19 cellular contexts compared by ENCODE assay signal in the genomic region with DNA sequence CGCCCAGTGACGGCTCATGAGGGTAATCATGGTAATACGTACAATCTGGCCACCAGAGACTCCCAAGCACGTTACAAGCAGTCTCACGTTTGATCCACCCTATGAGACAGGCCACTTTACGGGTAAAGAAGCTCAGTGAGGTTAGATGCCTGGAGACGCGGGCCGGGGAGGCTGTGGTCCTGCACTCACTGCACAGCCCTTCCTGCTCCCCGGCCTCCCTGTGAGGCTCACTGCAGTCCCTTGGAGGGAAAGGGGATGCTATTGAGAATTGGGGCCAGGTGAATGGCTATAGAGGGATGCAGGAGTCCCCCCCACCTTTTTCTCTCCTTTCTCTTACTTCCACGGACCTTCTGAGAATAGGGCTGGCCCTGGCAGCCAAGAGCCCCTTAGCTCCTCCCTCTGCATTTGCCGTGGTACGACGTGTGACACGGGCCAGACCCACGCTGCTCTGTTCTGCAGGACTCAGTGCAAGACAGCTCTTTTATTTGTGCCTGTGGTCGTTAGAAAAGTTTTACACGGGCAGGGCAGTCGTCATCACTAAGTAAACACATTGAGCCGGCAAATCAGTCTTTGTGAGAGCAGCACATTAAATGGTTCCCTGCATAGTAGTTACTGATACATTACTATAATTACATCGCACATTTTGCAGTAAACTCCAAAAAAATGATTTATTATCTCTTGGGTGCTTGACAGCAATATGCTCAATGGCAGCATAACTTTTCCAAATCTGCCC. TPM values are rescaled to one million over a fixed set of nuclear protein-coding genes. Genes with fewer than 3 reads are reported as not detected.
DNase-seq lines count a peak whose midpoint lies in the region; ATAC-seq and TF ChIP-seq lines count a peak whose summit lies in the region.
"Had no signal": no experiment of that assay in that cellular context is flagged by ENCODE, and none has a peak within 500 bp of the region (broad histone marks: within the 10 kb centered on the region; RNA-seq: fewer than 3 reads in every experiment).

No MANE protein-coding gene starts in this region.

- no peak for TF ChIP-seq EP300 in transverse colon (IDR thresholded peaks at IDR 0.05; ENCODE audit: low read depth)

- H3K4me3 ChIP-seq in transverse colon = no peak overlapping the region

- 49 to 75% methylated on average over 12 to 21 of the region's 21 CpGs for WGBS in transverse colon (ENCODE audit: low coverage in 1 of 2), 2 donors

- in situ Hi-C loops in transverse colon (cut with MboI; ENCODE audit: low pct_ligation_motif_present in 1 of 4, low pct_unique_long_range_greater_than_20kb in 1 of 4, low sequenced_read_pairs in 3 of 4) = loop anchor here in 3 of 4 donors (25.0 kb wide), 1 partner anchor 1314 kb away; no protein-coding TSS in a partner anchor

- peaks cover 0 to 7% (median 0%) of the 10 kb centered on the region in 4 donors for H3K4me1 ChIP-seq in transverse colon

- peaks cover 11% of the 10 kb centered on the region for H3K27me3 ChIP-seq in transverse colon

- intact Hi-C loops in left ventricle myocardium superior (cut with micrococcal nuclease) (no loop called here), cardiac septum (cut with DNase I) (no loop called here), left colon (cut with DNase I, micrococcal nuclease) (no loop called here), transverse colon (cut with DNase I; ENCODE audit: low total_unique reads) (no loop called here)

- H3K36me3 ChIP-seq in transverse colon = no peaks in the 10 kb centered on the region

- ATAC-seq in left ventricle myocardium superior = peak; percentile 30
- peak; percentile 18 for ATAC-seq in left colon
- ATAC-seq: activated naive CD8-positive, alpha-beta T cell treated with anti-CD3 and anti-CD28 coated beads, Interleukin-2, amount 50 U/mL, for 24 hours; activated T-helper 17 cell treated with anti-CD3 and anti-CD28 coated beads, Interleukin-2, amount 50 U/mL, for 72 hours; left lobe of liver had no signal

- no peak for DNase-seq in left ventricle myocardium superior
- DNase-seq in cardiac septum (ENCODE audit: low spot score) = no peak
- peak; percentile 91 for DNase-seq in NCI-H2227 (lab: John Stamatoyannopoulos, UW; ENCODE audit: unreplicated experiment)
- no peak for DNase-seq in left colon
- DNase-seq in transverse colon = peak; percentile 18
- DNase-seq in activated T-cell treated with anti-CD3 and anti-CD28 coated beads for 4 hours = no peak
- no peak for DNase-seq in epidermal melanocyte (ENCODE audit: insufficient read length, low spot score)
- DNase-seq in AG20443 (ENCODE audit: low spot score) = no peak
- DNase-seq: activated naive CD8-positive, alpha-beta T cell treated with anti-CD3 and anti-CD28 coated beads, Interleukin-2, amount 50 U/mL, for 24 hours; CD8-positive, alpha-beta memory T cell; dermis blood vessel endothelial cell; H9; Kasumi-1; NCI-H1092 treated with DMSO at 0.1 percent for 48 hours; NCI-H446 treated with DMSO at 0.1 percent for 48 hours; OCI-M1 had no signal

- peak overlapping the region in 1 of 4 donors; percentile 17 for H3K27ac ChIP-seq in transverse colon
- H3K27ac ChIP-seq: epithelial cell of prostate had no signal

- no peaks in the 10 kb centered on the region for H3K9me3 ChIP-seq in transverse colon

- TF ChIP-seq POLR2A in transverse colon (IDR thresholded peaks at IDR 0.05) = no peak

- TF ChIP-seq CTCF in transverse colon (IDR thresholded peaks at IDR 0.05) = no peak

RNA-seq across cellular contexts. Expression of a gene that starts 18.8 kb away (rescaled TPM):
- total RNA-seq in left ventricle myocardium superior (3.1 TPM), cardiac septum (1.1 TPM), left colon (under 1 TPM; 0.31 to 0.36 TPM), transverse colon (under 1 TPM in 3 of 4 donors, not detected in 1; 0.20 to 0.79 (median 0.41) TPM)
- total RNA-seq: activated T-helper 17 cell treated with anti-CD3 and anti-CD28 coated beads, Interleukin-2, amount 50 U/mL, for 72 hours had no signal

Comparison
In these comparisons a context has a peak if more than half of its experiments do, and no peak if none do; other contexts are left out.
1. DNase-seq: peak in NCI-H2227 (single experiment) and transverse colon (single experiment); none in left ventricle myocardium superior (single experiment), cardiac septum (single experiment), left colon (0 of 2), activated T-cell treated with anti-CD3 and anti-CD28 coated beads for 4 hours (single experiment), epidermal melanocyte (single experiment) and AG20443 (single experiment).